In genomic region chr13:46831588-46832194, GRCh38 we compare ENCODE assay signal across 8 cellular contexts. TPM values are rescaled to one million over a fixed set of nuclear protein-coding genes. Genes with fewer than 3 reads are reported as not detected.
DNase-seq lines count a peak whose midpoint lies in the region; ATAC-seq and TF ChIP-seq lines count a peak whose summit lies in the region.

No MANE protein-coding gene starts in this region.

- peak; percentile 12 for DNase-seq in activated gamma-delta T cell treated with Interleukin-2 at 50 U/mL for 16 hours
- DNase-seq in activated gamma-delta T cell (lab: John Stamatoyannopoulos, UW) = no peak
- peak; percentile 72 for DNase-seq in SK-MEL-5 (ENCODE audit: low read depth, low spot score)
- DNase-seq in dedifferentiated amniotic fluid mesenchymal stem cell (ENCODE audit: extremely low spot score) = peak; percentile 48
- peak; percentile 57 for DNase-seq in midbrain (lab: John Stamatoyannopoulos, UW)
- peak; percentile 20 to 36 for DNase-seq in uterus

- no peak overlapping the region for H3K27ac ChIP-seq in uterus

- in situ Hi-C loops in SK-MEL-5 (cut with HindIII; ENCODE audit: low pct_unique_long_range_greater_than_20kb, low sequenced_read_pairs) = no loop called here

- TF ChIP-seq CTCF in uterus (IDR thresholded peaks at IDR 0.05) = peak; percentile 64 to 76 (median 68)

- intact Hi-C loops in uterus (cut with DNase I; ENCODE audit: low total_unique reads) = no loop called here

- H3K4me1 ChIP-seq in uterus = no peaks in the 10 kb centered on the region

- no peaks in the 10 kb centered on the region for H3K36me3 ChIP-seq in uterus

- TF ChIP-seq EP300 in Ishikawa (IDR thresholded peaks at IDR 0.05; ENCODE audit: borderline replicate concordance) = no peak

- TF ChIP-seq RAD21 in Ishikawa (IDR thresholded peaks at IDR 0.05; ENCODE audit: low read depth) = peak; percentile 88

- ATAC-seq in HG02642 (IDR thresholded peaks at IDR 0.05; ENCODE audit: poor library complexity, unreplicated experiment) = no peak

- no peak overlapping the region for H3K4me3 ChIP-seq in uterus

- no peaks in the 10 kb centered on the region for H3K9me3 ChIP-seq in uterus

- H3K27me3 ChIP-seq in uterus = no peaks in the 10 kb centered on the region

- no peak for TF ChIP-seq POLR2A in uterus (IDR thresholded peaks at IDR 0.05)

TF ChIP-seq in Ishikawa, 13 proteins besides CTCF, POLR2A, EP300 and RAD21:
- TF ChIP-seq NFIC (IDR thresholded peaks at IDR 0.05) (no peak), FOXM1 (IDR thresholded peaks at IDR 0.05; ENCODE audit: borderline replicate concordance, low read depth) (0 out of 2 replicates have a peak, but pooled peaks have one; percentile 30), CEBPB (IDR thresholded peaks at IDR 0.05) (no peak)

RNA-seq across cellular contexts. Expression of gene ESD, which starts 34.7 kb away (rescaled TPM):
- total RNA-seq in SK-MEL-5 (2014; rRNA removed; shearing (Covaris generic)) = 164 and 165 TPM in 2 replicates
- 108 and 123 TPM in 2 replicates for polyA plus RNA-seq in SK-MEL-5 (2015; cell fraction: cytosol; rRNA removed)
- 71.2 and 102 TPM in 2 replicates for polyA plus RNA-seq in SK-MEL-5 (2015; cell fraction: nucleus; rRNA removed)
- total RNA-seq in uterus = 100 to 1,000 TPM in 3 of 4 donors, 10 to 100 TPM in 1; 74.3 to 144 (median 124) TPM
